19 cellular contexts compared by ENCODE assay signal in the genomic region with DNA sequence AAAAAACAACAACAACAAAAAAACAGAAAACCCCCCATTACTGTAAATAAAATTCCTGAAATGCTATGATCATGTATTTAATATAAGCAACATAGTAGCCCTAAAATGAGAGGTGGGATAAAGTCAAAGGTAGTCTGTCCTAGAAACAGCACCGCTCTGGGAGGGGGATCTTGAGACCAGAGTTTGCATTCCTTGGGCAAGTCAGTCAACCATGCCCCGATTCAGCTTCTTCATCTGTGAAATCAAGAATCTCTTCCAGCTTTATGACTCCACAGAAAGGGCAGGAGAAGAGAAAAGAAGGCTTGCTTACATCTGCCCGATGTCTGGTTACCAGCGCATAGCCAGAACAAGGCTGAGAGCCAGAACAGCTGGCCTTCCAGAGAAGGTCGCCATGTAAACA. TPM values are rescaled to one million over a fixed set of nuclear protein-coding genes. Genes with fewer than 3 reads are reported as not detected.
DNase-seq lines count a peak whose midpoint lies in the region; ATAC-seq and TF ChIP-seq lines count a peak whose summit lies in the region.
"Had no signal": no experiment of that assay in that cellular context is flagged by ENCODE, and none has a peak within 500 bp of the region (broad histone marks: within the 10 kb centered on the region; RNA-seq: fewer than 3 reads in every experiment).

No MANE protein-coding gene starts in this region.

- no peak overlapping the region for H3K18ac ChIP-seq in mesenchymal stem cell (ENCODE audit: low read depth in 1 of 2, low read length in 2 of 2)

- no peak overlapping the region for H2BK5ac ChIP-seq in mesenchymal stem cell (ENCODE audit: low read depth, low read length, poor library complexity, severe bottlenecking)

- CTCF ChIA-PET in activated naive CD4-positive, alpha-beta T cell treated with anti-CD3 and anti-CD28 coated beads for 36 hours (lab: Charles Lee): no interaction called here

- no peak overlapping the region for H2BK12ac ChIP-seq in mesenchymal stem cell (ENCODE audit: low read length in 2 of 2)

- H4K8ac ChIP-seq in mesenchymal stem cell (ENCODE audit: low read length): no peak overlapping the region

- no peak for DNase-seq in activated naive CD4-positive, alpha-beta T cell treated with anti-CD3 and anti-CD28 coated beads, Interleukin-2, amount 50 U/mL, for 72 hours (ENCODE audit: low spot score in 2 of 2)
- DNase-seq in activated naive CD4-positive, alpha-beta T cell treated with anti-CD3 and anti-CD28 coated beads for 36 hours: no peak
- DNase-seq in epithelial cell of proximal tubule (ENCODE audit: low read depth) (peak; percentile 46), neural progenitor cell (ENCODE audit: low spot score) (no peak), mesenchymal stem cell (no peak), NCI-H345 treated with DMSO at 0.1 percent for 48 hours (lab: John Stamatoyannopoulos, UW; ENCODE audit: unreplicated experiment) (no peak)
- no peak for DNase-seq in activated CD4-positive, alpha-beta T cell treated with anti-CD3 and anti-CD28 coated beads, Interleukin-2, amount 50 U/mL, for 4 hours
- DNase-seq in activated CD4-positive, alpha-beta T cell treated with anti-CD3 and anti-CD28 coated beads, Interleukin-2, amount 10 ng/mL, durations not matched to agents 24 days and 14 days: no peak
- DNase-seq: 8988T; CD8-positive, alpha-beta T cell; DND-41; MV-4-11; NCI-H1694 treated with DMSO at 0.1 percent for 48 hours; NCI-H510A treated with DMSO at 0.1 percent for 48 hours; NCI-H774; SHP77 had no signal

- no peak for ATAC-seq in activated naive CD4-positive, alpha-beta T cell treated with anti-CD3 and anti-CD28 coated beads, Interleukin-2, amount 50 U/mL, for 72 hours
- ATAC-seq: CD8-positive, alpha-beta T cell had no signal

- H3K4me1 Mint-ChIP-seq in activated naive CD4-positive, alpha-beta T cell treated with anti-CD3 and anti-CD28 coated beads for 36 hours (ENCODE audit: low read depth): peaks cover 14% of the 10 kb centered on the region
- H3K4me1 Mint-ChIP-seq in neural progenitor cell: peaks cover 22% of the 10 kb centered on the region
- peaks cover 12% of the 10 kb centered on the region for H3K4me1 Mint-ChIP-seq in activated CD4-positive, alpha-beta T cell treated with anti-CD3 and anti-CD28 coated beads, Interleukin-2, amount 10 ng/mL, durations not matched to agents 24 days and 14 days

- H3K4me3 ChIP-seq in epithelial cell of proximal tubule (ENCODE audit: low read depth, low read length) (no peak overlapping the region), neural progenitor cell (no peak overlapping the region), mesenchymal stem cell (ENCODE audit: insufficient read depth in 1 of 2, low read depth in 1 of 2, low read length in 2 of 2) (no peak overlapping the region)

- H3K9ac ChIP-seq in neural progenitor cell (no peak overlapping the region), mesenchymal stem cell (ENCODE audit: low read length) (no peak overlapping the region)
- H3K9ac ChIP-seq: KMS-11 had no signal

- no peak for TF ChIP-seq CTCF in epithelial cell of proximal tubule (conservative IDR thresholded peaks at IDR 0.05; ENCODE audit: low read depth, low read length)
- no peak for TF ChIP-seq CTCF in neural progenitor cell (IDR thresholded peaks at IDR 0.05)

- H3K4me1 ChIP-seq in neural progenitor cell: peaks cover 13% of the 10 kb centered on the region
- peaks cover 12% of the 10 kb centered on the region for H3K4me1 ChIP-seq in mesenchymal stem cell (ENCODE audit: control insufficient read depth, insufficient read depth, low read depth, low read length)

- H3K9me3 ChIP-seq in neural progenitor cell (ENCODE audit: low read depth): no peaks in the 10 kb centered on the region
- no peaks in the 10 kb centered on the region for H3K9me3 ChIP-seq in mesenchymal stem cell (ENCODE audit: control insufficient read depth, low read length)

- peaks cover 18% of the 10 kb centered on the region for H3F3A ChIP-seq in neural progenitor cell (ENCODE audit: low read depth)

- peaks cover 5% of the 10 kb centered on the region for H4K20me1 ChIP-seq in neural progenitor cell (ENCODE audit: low read depth)

- H3K27ac ChIP-seq in neural progenitor cell (no peak overlapping the region), mesenchymal stem cell (ENCODE audit: low read length, poor library complexity, severe bottlenecking) (no peak overlapping the region)
- H3K27ac ChIP-seq: KMS-11 had no signal

- intact Hi-C loops in activated naive CD4-positive, alpha-beta T cell treated with anti-CD3 and anti-CD28 coated beads for 36 hours (cut with micrococcal nuclease): loop anchor here (5.0 kb wide), 2 partner anchors 51 to 121 kb away; partner anchors contain the start of gene ZC3H8
- intact Hi-C loops in activated CD4-positive, alpha-beta T cell treated with anti-CD3 and anti-CD28 coated beads, Interleukin-2, amount 10 ng/mL, durations not matched to agents 24 days and 14 days (cut with micrococcal nuclease): no loop called here

- peaks cover 10% of the 10 kb centered on the region for H3K79me2 ChIP-seq in neural progenitor cell (ENCODE audit: low read depth)

- H3K27me3 ChIP-seq in neural progenitor cell (peaks cover 35% of the 10 kb centered on the region), mesenchymal stem cell (ENCODE audit: control insufficient read depth in 1 of 2, insufficient read depth in 1 of 2, low read length in 2 of 2) (peaks cover 0 to 6% of the 10 kb centered on the region in 2 experiments)

- no peaks in the 10 kb centered on the region for H3K79me1 ChIP-seq in mesenchymal stem cell (replicated peaks; ENCODE audit: low read length, poor library complexity, severe bottlenecking)

- peaks cover 11 to 15% of the 10 kb centered on the region in 2 donors for H3K36me3 Mint-ChIP-seq in activated naive CD4-positive, alpha-beta T cell treated with anti-CD3 and anti-CD28 coated beads, Interleukin-2, amount 50 U/mL, for 72 hours
- no peaks in the 10 kb centered on the region for H3K36me3 Mint-ChIP-seq in activated naive CD4-positive, alpha-beta T cell treated with anti-CD3 and anti-CD28 coated beads for 36 hours (ENCODE audit: low read depth)
- peaks cover 5% of the 10 kb centered on the region for H3K36me3 Mint-ChIP-seq in neural progenitor cell
- H3K36me3 Mint-ChIP-seq in activated CD4-positive, alpha-beta T cell treated with anti-CD3 and anti-CD28 coated beads, Interleukin-2, amount 10 ng/mL, durations not matched to agents 24 days and 14 days (ENCODE audit: low read depth): peaks cover 6% of the 10 kb centered on the region
- H3K36me3 Mint-ChIP-seq: CD8-positive, alpha-beta T cell had no signal

- no peak overlapping the region for H3K4me3 Mint-ChIP-seq in activated naive CD4-positive, alpha-beta T cell treated with anti-CD3 and anti-CD28 coated beads for 36 hours
- H3K4me3 Mint-ChIP-seq in neural progenitor cell: no peak overlapping the region
- H3K4me3 Mint-ChIP-seq in activated CD4-positive, alpha-beta T cell treated with anti-CD3 and anti-CD28 coated beads, Interleukin-2, amount 10 ng/mL, durations not matched to agents 24 days and 14 days: no peak overlapping the region
- H3K4me3 Mint-ChIP-seq: CD8-positive, alpha-beta T cell had no signal

- no peak overlapping the region for H3K23ac ChIP-seq in mesenchymal stem cell (ENCODE audit: low read length in 2 of 2)

- H3K36me3 ChIP-seq in neural progenitor cell (peaks cover 4% of the 10 kb centered on the region), mesenchymal stem cell (ENCODE audit: control insufficient read depth in 1 of 2, insufficient read depth in 2 of 2, low read depth in 1 of 2, low read length in 2 of 2) (no peaks in the 10 kb centered on the region)

- no peak overlapping the region for H2BK120ac ChIP-seq in mesenchymal stem cell (ENCODE audit: low read depth, low read length)

- no peak overlapping the region for H3K4ac ChIP-seq in mesenchymal stem cell (ENCODE audit: low read depth in 1 of 2, low read length in 2 of 2)

- H3K27me3 Mint-ChIP-seq in activated naive CD4-positive, alpha-beta T cell treated with anti-CD3 and anti-CD28 coated beads for 36 hours (ENCODE audit: low read depth): peaks cover 23% of the 10 kb centered on the region
- peaks cover 4% of the 10 kb centered on the region for H3K27me3 Mint-ChIP-seq in neural progenitor cell (ENCODE audit: insufficient read depth, low read depth)
- H3K27me3 Mint-ChIP-seq in activated CD4-positive, alpha-beta T cell treated with anti-CD3 and anti-CD28 coated beads, Interleukin-2, amount 10 ng/mL, durations not matched to agents 24 days and 14 days: peaks cover 25% of the 10 kb centered on the region

- H3K14ac ChIP-seq in mesenchymal stem cell (ENCODE audit: low read length in 2 of 2): no peak overlapping the region

- no peak overlapping the region for H4K91ac ChIP-seq in mesenchymal stem cell (ENCODE audit: low read length)

- 95% methylated on average over 5 of the region's 5 CpGs for WGBS in mesenchymal stem cell

- H2AFZ ChIP-seq in neural progenitor cell (replicated peaks) (no peak overlapping the region), mesenchymal stem cell (ENCODE audit: low read depth, low read length) (no peak overlapping the region)

- H3K4me2 ChIP-seq in neural progenitor cell (no peak overlapping the region), mesenchymal stem cell (ENCODE audit: low read length, poor library complexity, severe bottlenecking) (no peak overlapping the region)
- H3K4me2 ChIP-seq: KMS-11 had no signal

- peak overlapping the region; percentile 17 to 89 for H3K27ac Mint-ChIP-seq in activated naive CD4-positive, alpha-beta T cell treated with anti-CD3 and anti-CD28 coated beads, Interleukin-2, amount 50 U/mL, for 72 hours
- H3K27ac Mint-ChIP-seq in activated naive CD4-positive, alpha-beta T cell treated with anti-CD3 and anti-CD28 coated beads for 36 hours: no peak overlapping the region
- peak overlapping the region; percentile 54 for H3K27ac Mint-ChIP-seq in neural progenitor cell
- no peak overlapping the region for H3K27ac Mint-ChIP-seq in activated CD4-positive, alpha-beta T cell treated with anti-CD3 and anti-CD28 coated beads, Interleukin-2, amount 10 ng/mL, durations not matched to agents 24 days and 14 days
- H3K27ac Mint-ChIP-seq: CD8-positive, alpha-beta T cell had no signal

- peaks cover 5 to 6% of the 10 kb centered on the region in 2 donors for H3K9me3 Mint-ChIP-seq in activated naive CD4-positive, alpha-beta T cell treated with anti-CD3 and anti-CD28 coated beads, Interleukin-2, amount 50 U/mL, for 72 hours
- H3K9me3 Mint-ChIP-seq in activated naive CD4-positive, alpha-beta T cell treated with anti-CD3 and anti-CD28 coated beads for 36 hours: peaks cover 6% of the 10 kb centered on the region
- H3K9me3 Mint-ChIP-seq in neural progenitor cell: peaks cover 4% of the 10 kb centered on the region
- peaks cover 3% of the 10 kb centered on the region for H3K9me3 Mint-ChIP-seq in activated CD4-positive, alpha-beta T cell treated with anti-CD3 and anti-CD28 coated beads, Interleukin-2, amount 10 ng/mL, durations not matched to agents 24 days and 14 days

- no peak overlapping the region for H2BK15ac ChIP-seq in mesenchymal stem cell (ENCODE audit: low read depth, poor library complexity, severe bottlenecking)

- no peak overlapping the region for H2AK5ac ChIP-seq in mesenchymal stem cell (ENCODE audit: low read length, severe bottlenecking)

RNA-seq across cellular contexts. Expression of gene FBLN7, which starts 2.1 kb away (rescaled TPM):
- total RNA-seq in activated naive CD4-positive, alpha-beta T cell treated with anti-CD3 and anti-CD28 coated beads, Interleukin-2, amount 50 U/mL, for 72 hours: 10 to 100 TPM; 25.4 to 48.5 TPM
- total RNA-seq in activated naive CD4-positive, alpha-beta T cell treated with anti-CD3 and anti-CD28 coated beads for 36 hours: 10 to 100 TPM; 34.5 to 39.0 TPM
- total RNA-seq in epithelial cell of proximal tubule: 1.6 TPM in 1 of 2 replicates, not detected in the other
- 7.8 and 18.4 TPM in 2 replicates for total RNA-seq in neural progenitor cell (ENCODE audit: low replicate concordance)
- 0.43 TPM for polyA plus RNA-seq in mesenchymal stem cell (2013, experiment 1 of 2)
- 0.44 TPM for polyA plus RNA-seq in mesenchymal stem cell (2013, experiment 2 of 2)
- total RNA-seq in activated CD4-positive, alpha-beta T cell treated with anti-CD3 and anti-CD28 coated beads, Interleukin-2, amount 10 ng/mL, durations not matched to agents 24 days and 14 days: 26.8 and 28.7 TPM in 2 replicates
- total RNA-seq: G401, H4 had no signal

Comparison
In these comparisons a context has a peak if more than half of its experiments do, and no peak if none do; other contexts are left out.
1. H3K27ac Mint-ChIP-seq: peak in activated naive CD4-positive, alpha-beta T cell treated with anti-CD3 and anti-CD28 coated beads, Interleukin-2, amount 50 U/mL, for 72 hours (2 of 2) and neural progenitor cell (single experiment); none in activated naive CD4-positive, alpha-beta T cell treated with anti-CD3 and anti-CD28 coated beads for 36 hours (single experiment) and activated CD4-positive, alpha-beta T cell treated with anti-CD3 and anti-CD28 coated beads, Interleukin-2, amount 10 ng/mL, durations not matched to agents 24 days and 14 days (single experiment).